ENCODE assay signal across 14 cellular contexts in genomic region chr1:197468581-197469175, GRCh38.
DNase-seq lines count a peak whose midpoint lies in the region; ATAC-seq and TF ChIP-seq lines count a peak whose summit lies in the region.
"Had no signal": no experiment of that assay in that cellular context is flagged by ENCODE, and none has a peak within 500 bp of the region (broad histone marks: within the 10 kb centered on the region; RNA-seq: fewer than 3 reads in every experiment).

No MANE protein-coding gene starts in this region.

- no peaks in the 10 kb centered on the region for H3K9me3 Mint-ChIP-seq in GM23338
- no peaks in the 10 kb centered on the region for H3K9me3 Mint-ChIP-seq in chondrocyte (ENCODE audit: low read depth)
- no peaks in the 10 kb centered on the region for H3K9me3 Mint-ChIP-seq in endothelial cell (ENCODE audit: unreplicated experiment)
- H3K9me3 Mint-ChIP-seq: CD8-positive, alpha-beta memory T cell; H9 had no signal

- no peak for TF ChIP-seq EP300 in ovary (IDR thresholded peaks at IDR 0.05)

- H3K4me2 ChIP-seq in GM23338 = no peak overlapping the region
- H3K4me2 ChIP-seq: A549 had no signal

- H3K27ac Mint-ChIP-seq in GM23338 = peak overlapping the region; percentile 39; the same call in 1 of the 2 replicates
- H3K27ac Mint-ChIP-seq in chondrocyte (ENCODE audit: unreplicated experiment) = peak overlapping the region; percentile 90
- no peak overlapping the region for H3K27ac Mint-ChIP-seq in endothelial cell (ENCODE audit: unreplicated experiment)
- H3K27ac Mint-ChIP-seq: CD8-positive, alpha-beta memory T cell had no signal

- no peaks in the 10 kb centered on the region for H3K79me2 ChIP-seq in GM23338 (replicated peaks; ENCODE audit: insufficient read depth)

- ATAC-seq in GM23338 = no peak
- ATAC-seq in upper lobe of right lung = no peak
- no peak for ATAC-seq in HG03097 (IDR thresholded peaks at IDR 0.05; ENCODE audit: low FRiP score, unreplicated experiment)
- ATAC-seq: A549, GM12878 had no signal

- H3F3A ChIP-seq in GM23338 (replicated peaks; ENCODE audit: low read depth) = no peaks in the 10 kb centered on the region

- no peak overlapping the region for H3K4me3 Mint-ChIP-seq in GM23338
- no peak overlapping the region for H3K4me3 Mint-ChIP-seq in chondrocyte (ENCODE audit: unreplicated experiment)
- no peak overlapping the region for H3K4me3 Mint-ChIP-seq in endothelial cell (ENCODE audit: unreplicated experiment)
- H3K4me3 Mint-ChIP-seq: CD8-positive, alpha-beta memory T cell; H9 had no signal

- no peak for TF ChIP-seq POLR2A in ovary (IDR thresholded peaks at IDR 0.05)

- 0 out of 2 replicates have a peak overlapping the region, but pooled peaks have one; percentile 3 for H2AFZ ChIP-seq in GM23338

- H3K9me3 ChIP-seq in upper lobe of right lung = no peaks in the 10 kb centered on the region
- no peaks in the 10 kb centered on the region for H3K9me3 ChIP-seq in ovary
- H3K9me3 ChIP-seq: A549, BE2C had no signal

- H3K4me1 ChIP-seq in GM23338 (ENCODE audit: insufficient read depth) (peaks cover 33% of the 10 kb centered on the region), upper lobe of right lung (no peaks in the 10 kb centered on the region), ovary (ENCODE audit: insufficient read depth) (peaks cover 17% of the 10 kb centered on the region)
- H3K4me1 ChIP-seq: A549 had no signal

- H3K4me1 Mint-ChIP-seq in GM23338 (peaks cover 43% of the 10 kb centered on the region), chondrocyte (ENCODE audit: low read depth) (peaks cover 60% of the 10 kb centered on the region), endothelial cell (ENCODE audit: unreplicated experiment) (peaks cover 39% of the 10 kb centered on the region)
- H3K4me1 Mint-ChIP-seq: CD8-positive, alpha-beta memory T cell had no signal

- WGBS in ovary, 3 donors = 93 to 97% (median 96%) methylated on average over 8 of the region's 8 CpGs

- H3K27ac ChIP-seq in GM23338 (ENCODE audit: low read depth) (no peak overlapping the region), upper lobe of right lung (no peak overlapping the region), ovary (no peak overlapping the region)
- H3K27ac ChIP-seq: A549 had no signal

- H3K9me2 ChIP-seq in GM23338 (ENCODE audit: insufficient read depth) = no peaks in the 10 kb centered on the region

- intact Hi-C loops in upper lobe of right lung (cut with DNase I) (no loop called here), ovary (cut with DNase I) (loop anchor here in 1 of 4 donors (5.0 kb wide), 1 partner anchor 341 kb away; no protein-coding TSS in a partner anchor)

- H3K36me3 Mint-ChIP-seq in GM23338 (ENCODE audit: low read depth) (no peaks in the 10 kb centered on the region), chondrocyte (ENCODE audit: low read depth) (peaks cover 2% of the 10 kb centered on the region), endothelial cell (ENCODE audit: low read depth, unreplicated experiment) (no peaks in the 10 kb centered on the region)
- H3K36me3 Mint-ChIP-seq: CD8-positive, alpha-beta memory T cell had no signal

- TF ChIP-seq CTCF in GM23338 (conservative IDR thresholded peaks at IDR 0.05; ENCODE audit: low read depth in 2 of 2) (no peak), chondrocyte (IDR thresholded peaks at IDR 0.05) (no peak), upper lobe of right lung (IDR thresholded peaks at IDR 0.05) (no peak), endothelial cell (IDR thresholded peaks at IDR 0.05; ENCODE audit: unreplicated experiment) (no peak), ovary (IDR thresholded peaks at IDR 0.05) (no peak)

- H3K4me3 ChIP-seq in GM23338 = no peak overlapping the region
- no peak overlapping the region for H3K4me3 ChIP-seq in upper lobe of right lung
- H3K4me3 ChIP-seq in ovary = no peak overlapping the region
- H3K4me3 ChIP-seq: A549, GM12878 had no signal

- no peaks in the 10 kb centered on the region for H3K27me3 Mint-ChIP-seq in GM23338 (ENCODE audit: insufficient read depth, low read depth, poor library complexity)
- H3K27me3 Mint-ChIP-seq in chondrocyte (ENCODE audit: low read depth) = no peaks in the 10 kb centered on the region
- H3K27me3 Mint-ChIP-seq in endothelial cell (ENCODE audit: unreplicated experiment) = peaks cover 1% of the 10 kb centered on the region

- no peaks in the 10 kb centered on the region for H3K27me3 ChIP-seq in GM23338 (ENCODE audit: insufficient read depth)
- H3K27me3 ChIP-seq in upper lobe of right lung = no peaks in the 10 kb centered on the region
- H3K27me3 ChIP-seq in ovary = no peaks in the 10 kb centered on the region
- H3K27me3 ChIP-seq: BE2C had no signal

- H3K36me3 ChIP-seq in GM23338 (ENCODE audit: insufficient read depth) = no peaks in the 10 kb centered on the region
- H3K36me3 ChIP-seq in upper lobe of right lung = no peaks in the 10 kb centered on the region
- no peaks in the 10 kb centered on the region for H3K36me3 ChIP-seq in ovary
- H3K36me3 ChIP-seq: BE2C had no signal

- H4K20me1 ChIP-seq in GM23338 (replicated peaks; ENCODE audit: insufficient read depth) = no peaks in the 10 kb centered on the region

- DNase-seq in GDM1 (lab: John Stamatoyannopoulos, UW) (peak; percentile 54), GM23338 (ENCODE audit: low spot score) (no peak), chondrocyte (ENCODE audit: low spot score) (no peak), upper lobe of right lung (peak; percentile 37), endothelial cell (ENCODE audit: low spot score) (no peak), ovary (no peak)
- DNase-seq: BE2C; CD8-positive, alpha-beta memory T cell; DMS53; GOT3; H9 had no signal

TF ChIP-seq in GM23338, 12 proteins besides CTCF, POLR2A, EP300 and RAD21 (continues in another document):
- TF ChIP-seq STAT1 (IDR thresholded peaks at IDR 0.05; ENCODE audit: unreplicated experiment) = no peak
- no peak for TF ChIP-seq POLR2AphosphoS5 (IDR thresholded peaks at IDR 0.05; ENCODE audit: low read depth)
- TF ChIP-seq CREB1 (CRISPR knock-in tag; IDR thresholded peaks at IDR 0.05; ENCODE audit: low read depth) = no peak
- no peak for TF ChIP-seq EZH2 (IDR thresholded peaks at IDR 0.05; ENCODE audit: low read depth, unreplicated experiment)
- TF ChIP-seq ZNF331 (CRISPR knock-in tag; IDR thresholded peaks at IDR 0.05; ENCODE audit: low read depth) = no peak
- TF ChIP-seq, protein P1, sequence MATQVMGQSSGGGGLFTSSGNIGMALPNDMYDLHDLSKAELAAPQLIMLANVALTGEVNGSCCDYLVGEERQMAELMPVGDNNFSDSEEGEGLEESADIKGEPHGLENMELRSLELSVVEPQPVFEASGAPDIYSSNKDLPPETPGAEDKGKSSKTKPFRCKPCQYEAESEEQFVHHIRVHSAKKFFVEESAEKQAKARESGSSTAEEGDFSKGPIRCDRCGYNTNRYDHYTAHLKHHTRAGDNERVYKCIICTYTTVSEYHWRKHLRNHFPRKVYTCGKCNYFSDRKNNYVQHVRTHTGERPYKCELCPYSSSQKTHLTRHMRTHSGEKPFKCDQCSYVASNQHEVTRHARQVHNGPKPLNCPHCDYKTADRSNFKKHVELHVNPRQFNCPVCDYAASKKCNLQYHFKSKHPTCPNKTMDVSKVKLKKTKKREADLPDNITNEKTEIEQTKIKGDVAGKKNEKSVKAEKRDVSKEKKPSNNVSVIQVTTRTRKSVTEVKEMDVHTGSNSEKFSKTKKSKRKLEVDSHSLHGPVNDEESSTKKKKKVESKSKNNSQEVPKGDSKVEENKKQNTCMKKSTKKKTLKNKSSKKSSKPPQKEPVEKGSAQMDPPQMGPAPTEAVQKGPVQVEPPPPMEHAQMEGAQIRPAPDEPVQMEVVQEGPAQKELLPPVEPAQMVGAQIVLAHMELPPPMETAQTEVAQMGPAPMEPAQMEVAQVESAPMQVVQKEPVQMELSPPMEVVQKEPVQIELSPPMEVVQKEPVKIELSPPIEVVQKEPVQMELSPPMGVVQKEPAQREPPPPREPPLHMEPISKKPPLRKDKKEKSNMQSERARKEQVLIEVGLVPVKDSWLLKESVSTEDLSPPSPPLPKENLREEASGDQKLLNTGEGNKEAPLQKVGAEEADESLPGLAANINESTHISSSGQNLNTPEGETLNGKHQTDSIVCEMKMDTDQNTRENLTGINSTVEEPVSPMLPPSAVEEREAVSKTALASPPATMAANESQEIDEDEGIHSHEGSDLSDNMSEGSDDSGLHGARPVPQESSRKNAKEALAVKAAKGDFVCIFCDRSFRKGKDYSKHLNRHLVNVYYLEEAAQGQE (IDR thresholded peaks at IDR 0.05; ENCODE audit: unreplicated experiment) = no peak

Comparison
In these comparisons a context has a peak if more than half of its experiments do, and no peak if none do; other contexts are left out.
1. DNase-seq: peak in GDM1 (single experiment) and upper lobe of right lung (single experiment); none in GM23338 (single experiment), chondrocyte (single experiment), endothelial cell (single experiment) and ovary (0 of 5).